2 cellular contexts compared by ENCODE assay signal in genomic region chr21:31276663-31277062, GRCh38.
TF ChIP-seq lines count a peak whose summit lies in the region.

No MANE protein-coding gene starts in this region.

TF ChIP-seq in WTC11, 78 proteins besides CTCF, POLR2A, EP300 and RAD21 (continues in another document):
- TF ChIP-seq ZNF512 (CRISPR knock-in tag; IDR thresholded peaks at IDR 0.05; ENCODE audit: borderline replicate concordance) (no peak), CREM (CRISPR knock-in tag; IDR thresholded peaks at IDR 0.05) (no peak), TP53 (CRISPR knock-in tag; IDR thresholded peaks at IDR 0.05) (no peak), ZSCAN18 (CRISPR knock-in tag; IDR thresholded peaks at IDR 0.05) (no peak), STAT6 (CRISPR knock-in tag; conservative IDR thresholded peaks at IDR 0.05; ENCODE audit: low read depth) (no peak), MXD4 (CRISPR knock-in tag; IDR thresholded peaks at IDR 0.05; ENCODE audit: borderline replicate concordance) (no peak), ELF4 (CRISPR knock-in tag; IDR thresholded peaks at IDR 0.05; ENCODE audit: low read depth) (no peak), ZNF219 (CRISPR knock-in tag; IDR thresholded peaks at IDR 0.05; ENCODE audit: borderline replicate concordance) (no peak), GTF2I (CRISPR knock-in tag; conservative IDR thresholded peaks at IDR 0.05) (no peak), FOXK1 (CRISPR knock-in tag; IDR thresholded peaks at IDR 0.05) (no peak), TEAD1 (CRISPR knock-in tag; IDR thresholded peaks at IDR 0.05) (no peak)
- TF ChIP-seq, protein P1, sequence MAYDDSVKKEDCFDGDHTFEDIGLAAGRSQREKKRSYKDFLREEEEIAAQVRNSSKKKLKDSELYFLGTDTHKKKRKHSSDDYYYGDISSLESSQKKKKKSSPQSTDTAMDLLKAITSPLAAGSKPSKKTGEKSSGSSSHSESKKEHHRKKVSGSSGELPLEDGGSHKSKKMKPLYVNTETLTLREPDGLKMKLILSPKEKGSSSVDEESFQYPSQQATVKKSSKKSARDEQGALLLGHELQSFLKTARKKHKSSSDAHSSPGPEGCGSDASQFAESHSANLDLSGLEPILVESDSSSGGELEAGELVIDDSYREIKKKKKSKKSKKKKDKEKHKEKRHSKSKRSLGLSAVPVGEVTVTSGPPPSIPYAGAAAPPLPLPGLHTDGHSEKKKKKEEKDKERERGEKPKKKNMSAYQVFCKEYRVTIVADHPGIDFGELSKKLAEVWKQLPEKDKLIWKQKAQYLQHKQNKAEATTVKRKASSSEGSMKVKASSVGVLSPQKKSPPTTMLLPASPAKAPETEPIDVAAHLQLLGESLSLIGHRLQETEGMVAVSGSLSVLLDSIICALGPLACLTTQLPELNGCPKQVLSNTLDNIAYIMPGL (CRISPR knock-in tag; IDR thresholded peaks at IDR 0.05), result no peak
- TF ChIP-seq, protein P2, sequence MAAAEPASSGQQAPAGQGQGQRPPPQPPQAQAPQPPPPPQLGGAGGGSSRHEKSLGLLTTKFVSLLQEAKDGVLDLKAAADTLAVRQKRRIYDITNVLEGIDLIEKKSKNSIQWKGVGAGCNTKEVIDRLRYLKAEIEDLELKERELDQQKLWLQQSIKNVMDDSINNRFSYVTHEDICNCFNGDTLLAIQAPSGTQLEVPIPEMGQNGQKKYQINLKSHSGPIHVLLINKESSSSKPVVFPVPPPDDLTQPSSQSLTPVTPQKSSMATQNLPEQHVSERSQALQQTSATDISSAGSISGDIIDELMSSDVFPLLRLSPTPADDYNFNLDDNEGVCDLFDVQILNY (CRISPR knock-in tag; IDR thresholded peaks at IDR 0.05), result no peak
- TF ChIP-seq, protein P3, sequence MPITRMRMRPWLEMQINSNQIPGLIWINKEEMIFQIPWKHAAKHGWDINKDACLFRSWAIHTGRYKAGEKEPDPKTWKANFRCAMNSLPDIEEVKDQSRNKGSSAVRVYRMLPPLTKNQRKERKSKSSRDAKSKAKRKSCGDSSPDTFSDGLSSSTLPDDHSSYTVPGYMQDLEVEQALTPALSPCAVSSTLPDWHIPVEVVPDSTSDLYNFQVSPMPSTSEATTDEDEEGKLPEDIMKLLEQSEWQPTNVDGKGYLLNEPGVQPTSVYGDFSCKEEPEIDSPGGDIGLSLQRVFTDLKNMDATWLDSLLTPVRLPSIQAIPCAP (CRISPR knock-in tag; IDR thresholded peaks at IDR 0.05), result no peak
- TF ChIP-seq, protein P4, sequence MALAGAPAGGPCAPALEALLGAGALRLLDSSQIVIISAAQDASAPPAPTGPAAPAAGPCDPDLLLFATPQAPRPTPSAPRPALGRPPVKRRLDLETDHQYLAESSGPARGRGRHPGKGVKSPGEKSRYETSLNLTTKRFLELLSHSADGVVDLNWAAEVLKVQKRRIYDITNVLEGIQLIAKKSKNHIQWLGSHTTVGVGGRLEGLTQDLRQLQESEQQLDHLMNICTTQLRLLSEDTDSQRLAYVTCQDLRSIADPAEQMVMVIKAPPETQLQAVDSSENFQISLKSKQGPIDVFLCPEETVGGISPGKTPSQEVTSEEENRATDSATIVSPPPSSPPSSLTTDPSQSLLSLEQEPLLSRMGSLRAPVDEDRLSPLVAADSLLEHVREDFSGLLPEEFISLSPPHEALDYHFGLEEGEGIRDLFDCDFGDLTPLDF (CRISPR knock-in tag; IDR thresholded peaks at IDR 0.05), result no peak
- TF ChIP-seq, protein P5, sequence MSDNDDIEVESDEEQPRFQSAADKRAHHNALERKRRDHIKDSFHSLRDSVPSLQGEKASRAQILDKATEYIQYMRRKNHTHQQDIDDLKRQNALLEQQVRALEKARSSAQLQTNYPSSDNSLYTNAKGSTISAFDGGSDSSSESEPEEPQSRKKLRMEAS (CRISPR knock-in tag; IDR thresholded peaks at IDR 0.05), result no peak

TF ChIP-seq in H1, 55 proteins besides CTCF, POLR2A, EP300 and RAD21 (continued from another document):
- TF ChIP-seq CBX8 (IDR thresholded peaks at IDR 0.05; ENCODE audit: borderline replicate concordance, low read depth, low read length) (no peak), RXRA (IDR thresholded peaks at IDR 0.05; ENCODE audit: insufficient read depth, low read depth, low read length) (no peak), KDM1A (IDR thresholded peaks at IDR 0.05; ENCODE audit: borderline replicate concordance, low read length) (no peak)
